In genomic region chr14:60653388-60653690, GRCh38 we compare ENCODE assay signal across 12 cellular contexts. TPM values are rescaled to one million over a fixed set of nuclear protein-coding genes. Genes with fewer than 3 reads are reported as not detected.
A peak's percentile ranks its signal among the peaks of the same experiment; 100 is the strongest.
DNase-seq lines count a peak whose midpoint lies in the region; ATAC-seq, FAIRE-seq and TF ChIP-seq lines count a peak whose summit lies in the region.
"Had no signal": no experiment of that assay in that cellular context is flagged by ENCODE, and none has a peak within 500 bp of the region (broad histone marks: within the 10 kb centered on the region; RNA-seq: fewer than 3 reads in every experiment).

No MANE protein-coding gene starts in this region.

- intact Hi-C loops in CD8-positive, alpha-beta T cell (cut with DNase I, micrococcal nuclease), result no loop called here
- intact Hi-C loops in aorta (cut with DNase I), result no loop called here

- H3K36me3 Mint-ChIP-seq in CD8-positive, alpha-beta T cell, result no peaks in the 10 kb centered on the region
- peaks cover 15 to 30% of the 10 kb centered on the region in 2 donors for H3K36me3 Mint-ChIP-seq in naive B cell

- CTCF ChIA-PET in CD8-positive, alpha-beta T cell (lab: Charles Lee), result no interaction called here

- H3K4me1 Mint-ChIP-seq in CD8-positive, alpha-beta T cell (ENCODE audit: low read depth), result peaks cover 71% of the 10 kb centered on the region
- H3K4me1 Mint-ChIP-seq in naive B cell, result peaks cover 37 to 48% (median 44%) of the 10 kb centered on the region in 3 donors

- no peak overlapping the region for H3K4me3 ChIP-seq in CD8-positive, alpha-beta T cell (ENCODE audit: low read depth, low read length)
- H3K4me3 ChIP-seq in HFF-Myc (replicated peaks; ENCODE audit: low read depth, low read length) (peak overlapping the region; percentile 38), astrocyte of the spinal cord (ENCODE audit: low read depth, low read length) (peak overlapping the region; percentile 21), aorta (ENCODE audit: low read length in 2 of 2) (no peak overlapping the region)
- H3K4me3 ChIP-seq: gastroesophageal sphincter had no signal

- no peaks in the 10 kb centered on the region for H3K9me3 ChIP-seq in CD8-positive, alpha-beta T cell (ENCODE audit: low read length)
- H3K9me3 ChIP-seq in aorta (ENCODE audit: control insufficient read depth, low read length), result peaks cover 1% of the 10 kb centered on the region
- H3K9me3 ChIP-seq: gastroesophageal sphincter had no signal

- H3K27me3 Mint-ChIP-seq in CD8-positive, alpha-beta T cell (ENCODE audit: low read depth), result peaks cover 83% of the 10 kb centered on the region
- H3K27me3 Mint-ChIP-seq in naive B cell, result peaks cover 71 to 90% (median 73%) of the 10 kb centered on the region in 3 donors

- H3K9me3 Mint-ChIP-seq in CD8-positive, alpha-beta T cell, result no peaks in the 10 kb centered on the region
- peaks cover 14 to 67% (median 49%) of the 10 kb centered on the region in 7 donors for H3K9me3 Mint-ChIP-seq in naive B cell

- no peaks in the 10 kb centered on the region for H3K36me3 ChIP-seq in CD8-positive, alpha-beta T cell (ENCODE audit: insufficient read depth, low read length)
- no peaks in the 10 kb centered on the region for H3K36me3 ChIP-seq in aorta (ENCODE audit: control insufficient read depth in 1 of 2, insufficient read depth in 2 of 2, low read length in 1 of 2)
- H3K36me3 ChIP-seq: gastroesophageal sphincter had no signal

- peaks cover 61% of the 10 kb centered on the region for H3K4me1 ChIP-seq in CD8-positive, alpha-beta T cell (ENCODE audit: insufficient read depth, low read length)
- no peaks in the 10 kb centered on the region for H3K4me1 ChIP-seq in aorta (ENCODE audit: control insufficient read depth in 1 of 2, insufficient read depth in 2 of 2, low read length in 2 of 2)

- 5 to 10% methylated on average over 15 of the region's 15 CpGs for WGBS in aorta, 2 donors

- ATAC-seq in CD8-positive, alpha-beta T cell, result no peak
- no peak for ATAC-seq in naive B cell (ENCODE audit: low read depth in 2 of 2)
- ATAC-seq in aorta (ENCODE audit: low FRiP score), result no peak
- ATAC-seq: gastroesophageal sphincter had no signal

- no peak overlapping the region for H3K27ac ChIP-seq in CD8-positive, alpha-beta T cell (ENCODE audit: low read depth, low read length)
- H3K27ac ChIP-seq in aorta (ENCODE audit: low read depth in 1 of 2, low read length in 2 of 2), result no peak overlapping the region
- H3K27ac ChIP-seq: gastroesophageal sphincter had no signal

- H3K27me3 ChIP-seq in CD8-positive, alpha-beta T cell (ENCODE audit: insufficient read depth, low read length), result peaks cover 60% of the 10 kb centered on the region
- H3K27me3 ChIP-seq in aorta (ENCODE audit: control insufficient read depth in 1 of 2, insufficient read depth in 2 of 2, low read length in 1 of 2), result no peaks in the 10 kb centered on the region

- FAIRE-seq in GM19239 (lab: Jason Lieb, UNC), result no peak

- no peak overlapping the region for H3K27ac Mint-ChIP-seq in CD8-positive, alpha-beta T cell
- H3K27ac Mint-ChIP-seq in naive B cell, result peak overlapping the region in 5 of 6 donors; percentile 27 to 92 (median 83)

- no peak for DNase-seq in CD8-positive, alpha-beta T cell
- DNase-seq in HFF-Myc (ENCODE audit: extremely low read depth, low read depth) (no peak), astrocyte of the spinal cord (ENCODE audit: low read depth, low spot score) (no peak), naive B cell (no peak), aorta (no peak), GM19239 (ENCODE audit: insufficient read length, low spot score) (no peak), HUDEP-2 (lab: John Stamatoyannopoulos, UW; ENCODE audit: unreplicated experiment in 76 of 76) (no peak), medulla oblongata (ENCODE audit: extremely low spot score) (no peak)
- DNase-seq: GOT3, NCI-H1048, substantia nigra had no signal

- in situ Hi-C loops in astrocyte of the spinal cord (cut with HindIII; ENCODE audit: low sequenced_read_pairs), result no loop called here

- TF ChIP-seq CTCF in CD8-positive, alpha-beta T cell (IDR thresholded peaks at IDR 0.05), result no peak
- TF ChIP-seq CTCF in HFF-Myc (IDR thresholded peaks at IDR 0.05; ENCODE audit: low read depth, low read length, missing control alignments), result no peak
- TF ChIP-seq CTCF in astrocyte of the spinal cord (IDR thresholded peaks at IDR 0.05; ENCODE audit: low read depth, low read length), result no peak

- peak overlapping the region; percentile 40 for H3K4me3 Mint-ChIP-seq in CD8-positive, alpha-beta T cell
- peak overlapping the region in 4 of 8 donors; percentile 20 to 81 (median 34) for H3K4me3 Mint-ChIP-seq in naive B cell

- POLR2A ChIA-PET in CD8-positive, alpha-beta T cell (lab: Charles Lee), result no interaction called here

RNA-seq across cellular contexts. Expression of gene SIX1, which starts 4.1 kb away (rescaled TPM):
- total RNA-seq in CD8-positive, alpha-beta T cell, result not detected
- polyA plus RNA-seq in naive B cell (ENCODE audit: low read depth in 6 of 6) (not detected), aorta (1 to 10 TPM in 1 of 2 donors, under 1 TPM in 1; 0.10 to 1.5 TPM)
- total RNA-seq in aorta, result 10 to 100 TPM in 1 of 2 donors, 1 to 10 TPM in 1; 2.2 to 10.6 TPM

Comparison
In these comparisons a context has a peak if more than half of its experiments do, and no peak if none do; other contexts are left out.
1. H3K4me3 ChIP-seq: peak in HFF-Myc (single experiment) and astrocyte of the spinal cord (single experiment); none in CD8-positive, alpha-beta T cell (single experiment) and aorta (0 of 2).